ENCODE assay signal across 10 cellular contexts in genomic region chr2:181308731-181309130, GRCh38.
DNase-seq lines count a peak whose midpoint lies in the region; ATAC-seq and TF ChIP-seq lines count a peak whose summit lies in the region.
"Had no signal": no experiment of that assay in that cellular context is flagged by ENCODE, and none has a peak within 500 bp of the region (broad histone marks: within the 10 kb centered on the region; RNA-seq: fewer than 3 reads in every experiment).

No MANE protein-coding gene starts in this region.

- no peaks in the 10 kb centered on the region for H3K79me2 ChIP-seq in OCI-LY3 (ENCODE audit: low read length)

- no peak overlapping the region for H2AFZ ChIP-seq in OCI-LY3 (ENCODE audit: low read depth, low read length)

- peak overlapping the region; percentile 79 for H3K4me3 Mint-ChIP-seq in activated T-cell treated with anti-CD3 and anti-CD28 coated beads, Interleukin-2, amount 50 U/mL, for 24 hours
- no peak overlapping the region for H3K4me3 Mint-ChIP-seq in dendritic cell treated with granulocyte-macrophage colony-stimulating factor and Interleukin-4, amounts not matched to agents 40 ng/mL and 50 ng/mL, for 4 days
- H3K4me3 Mint-ChIP-seq in stimulated activated naive B cell treated with anti-CD40 and anti-IgM and Interleukin-4, amounts not matched to agents 10 μg/mL and 1 μg/mL and 100 μg/mL, for 72 hours: peak overlapping the region; percentile 8 to 70

- no peaks in the 10 kb centered on the region for H3K9me3 Mint-ChIP-seq in activated T-cell treated with anti-CD3 and anti-CD28 coated beads, Interleukin-2, amount 50 U/mL, for 24 hours
- no peaks in the 10 kb centered on the region for H3K9me3 Mint-ChIP-seq in dendritic cell treated with granulocyte-macrophage colony-stimulating factor and Interleukin-4, amounts not matched to agents 40 ng/mL and 50 ng/mL, for 4 days
- peaks cover 0 to 4% of the 10 kb centered on the region in 2 donors for H3K9me3 Mint-ChIP-seq in stimulated activated naive B cell treated with anti-CD40 and anti-IgM and Interleukin-4, amounts not matched to agents 10 μg/mL and 1 μg/mL and 100 μg/mL, for 72 hours

- WGBS in testis, 2 donors: 76 to 89% methylated on average over 2 of the region's 2 CpGs

- no peak for TF ChIP-seq POLR2A in testis (IDR thresholded peaks at IDR 0.05)

- no peak overlapping the region for H3K27ac ChIP-seq in OCI-LY3 (ENCODE audit: low read length)
- H3K27ac ChIP-seq in testis: no peak overlapping the region

- peak overlapping the region; percentile 69 for H3K4me2 ChIP-seq in OCI-LY3 (ENCODE audit: low read length)

- H3K27me3 ChIP-seq in OCI-LY3 (ENCODE audit: low read depth, low read length): no peaks in the 10 kb centered on the region
- H3K27me3 ChIP-seq in testis: no peaks in the 10 kb centered on the region

- H3K4me3 ChIP-seq in OCI-LY3 (ENCODE audit: low read length) (peak overlapping the region; percentile 68), testis (no peak overlapping the region)

- H3K4me1 ChIP-seq in OCI-LY3 (ENCODE audit: low read length) (peaks cover 66% of the 10 kb centered on the region), testis (no peaks in the 10 kb centered on the region)

- H3K27ac Mint-ChIP-seq in activated T-cell treated with anti-CD3 and anti-CD28 coated beads, Interleukin-2, amount 50 U/mL, for 24 hours: peak overlapping the region; percentile 94
- peak overlapping the region; percentile 70 for H3K27ac Mint-ChIP-seq in dendritic cell treated with granulocyte-macrophage colony-stimulating factor and Interleukin-4, amounts not matched to agents 40 ng/mL and 50 ng/mL, for 4 days
- H3K27ac Mint-ChIP-seq in stimulated activated naive B cell treated with anti-CD40 and anti-IgM and Interleukin-4, amounts not matched to agents 10 μg/mL and 1 μg/mL and 100 μg/mL, for 72 hours: peak overlapping the region; percentile 94

- no peak for DNase-seq in activated T-cell treated with anti-CD3 and anti-CD28 coated beads, Interleukin-2, amount 50 U/mL, for 24 hours
- DNase-seq in activated T-cell treated with anti-CD3 and anti-CD28 coated beads for 4 hours: no peak
- no peak for DNase-seq in stimulated activated naive B cell treated with anti-CD40 and anti-IgM and Interleukin-4, amounts not matched to agents 10 μg/mL and 1 μg/mL and 100 μg/mL, for 72 hours
- DNase-seq in T-helper 9 cell: no peak
- no peak for DNase-seq in testis
- DNase-seq: caudate nucleus, hypothalamus had no signal

- H3K9me3 ChIP-seq in OCI-LY3 (ENCODE audit: insufficient read depth, low read length) (no peaks in the 10 kb centered on the region), testis (no peaks in the 10 kb centered on the region)

- H3K36me3 Mint-ChIP-seq in activated T-cell treated with anti-CD3 and anti-CD28 coated beads, Interleukin-2, amount 50 U/mL, for 24 hours (ENCODE audit: low read depth): no peaks in the 10 kb centered on the region
- no peaks in the 10 kb centered on the region for H3K36me3 Mint-ChIP-seq in dendritic cell treated with granulocyte-macrophage colony-stimulating factor and Interleukin-4, amounts not matched to agents 40 ng/mL and 50 ng/mL, for 4 days (ENCODE audit: low read depth)
- H3K36me3 Mint-ChIP-seq in stimulated activated naive B cell treated with anti-CD40 and anti-IgM and Interleukin-4, amounts not matched to agents 10 μg/mL and 1 μg/mL and 100 μg/mL, for 72 hours: no peaks in the 10 kb centered on the region

- H3K27me3 Mint-ChIP-seq in activated T-cell treated with anti-CD3 and anti-CD28 coated beads, Interleukin-2, amount 50 U/mL, for 24 hours: no peaks in the 10 kb centered on the region
- no peaks in the 10 kb centered on the region for H3K27me3 Mint-ChIP-seq in dendritic cell treated with granulocyte-macrophage colony-stimulating factor and Interleukin-4, amounts not matched to agents 40 ng/mL and 50 ng/mL, for 4 days
- H3K27me3 Mint-ChIP-seq in stimulated activated naive B cell treated with anti-CD40 and anti-IgM and Interleukin-4, amounts not matched to agents 10 μg/mL and 1 μg/mL and 100 μg/mL, for 72 hours: no peaks in the 10 kb centered on the region

- no peak overlapping the region for H3K9ac ChIP-seq in OCI-LY3 (ENCODE audit: low read length)

- H3K4me1 Mint-ChIP-seq in activated T-cell treated with anti-CD3 and anti-CD28 coated beads, Interleukin-2, amount 50 U/mL, for 24 hours (ENCODE audit: low read depth): peaks cover 83% of the 10 kb centered on the region
- peaks cover 43% of the 10 kb centered on the region for H3K4me1 Mint-ChIP-seq in dendritic cell treated with granulocyte-macrophage colony-stimulating factor and Interleukin-4, amounts not matched to agents 40 ng/mL and 50 ng/mL, for 4 days (ENCODE audit: low read depth)
- H3K4me1 Mint-ChIP-seq in stimulated activated naive B cell treated with anti-CD40 and anti-IgM and Interleukin-4, amounts not matched to agents 10 μg/mL and 1 μg/mL and 100 μg/mL, for 72 hours: peaks cover 29 to 79% of the 10 kb centered on the region in 2 donors

- no peaks in the 10 kb centered on the region for H4K20me1 ChIP-seq in OCI-LY3 (ENCODE audit: insufficient read depth, low read length)

- TF ChIP-seq CTCF in OCI-LY3 (IDR thresholded peaks at IDR 0.05; ENCODE audit: low read depth, low read length) (no peak), testis (IDR thresholded peaks at IDR 0.05) (no peak)

- H3K36me3 ChIP-seq in OCI-LY3 (replicated peaks; ENCODE audit: low read depth, low read length) (no peaks in the 10 kb centered on the region), testis (ENCODE audit: low read depth, missing control alignments) (no peaks in the 10 kb centered on the region)

- no peak for ATAC-seq in stimulated activated naive B cell treated with anti-CD40 and anti-IgM and Interleukin-4, amounts not matched to agents 10 μg/mL and 1 μg/mL and 100 μg/mL, for 72 hours (replicated peaks)
- ATAC-seq in GM21390 (IDR thresholded peaks at IDR 0.05; ENCODE audit: unreplicated experiment): no peak

- intact Hi-C loops in dendritic cell treated with granulocyte-macrophage colony-stimulating factor and Interleukin-4, amounts not matched to agents 40 ng/mL and 50 ng/mL, for 4 days (cut with micrococcal nuclease): loop anchor here (5.0 to 10.0 kb wide), 2 partner anchors 149 to 406 kb away; partner anchors contain the start of gene ITGA4
- intact Hi-C loops in testis (cut with DNase I; ENCODE audit: low total_unique reads): no loop called here
